8 cellular contexts compared by ENCODE assay signal in genomic region chrX:12974797-12975669, GRCh38. TPM values are rescaled to one million over a fixed set of nuclear protein-coding genes. Genes with fewer than 3 reads are reported as not detected.
A peak's percentile ranks its signal among the peaks of the same experiment; 100 is the strongest.
DNase-seq lines count a peak whose midpoint lies in the region; ATAC-seq and TF ChIP-seq lines count a peak whose summit lies in the region.

TMSB4X (plus strand) TSS chrX:12975110.

- peak; percentile 97 for TF ChIP-seq POLR2A in ovary (IDR thresholded peaks at IDR 0.05)

- TF ChIP-seq CTCF in HFF-Myc (IDR thresholded peaks at IDR 0.05; ENCODE audit: low read depth, low read length, missing control alignments), result no peak
- TF ChIP-seq CTCF in ovary (IDR thresholded peaks at IDR 0.05), result no peak
- TF ChIP-seq CTCF in tibial artery (IDR thresholded peaks at IDR 0.05), result peak in 1 of 2 experiments; percentile 8

- peaks cover 36% of the 10 kb centered on the region for H3K36me3 Mint-ChIP-seq in activated naive CD8-positive, alpha-beta T cell treated with anti-CD3 and anti-CD28 coated beads, Interleukin-2, amount 10 ng/mL, durations not matched to agents 7 days and 5 days

- intact Hi-C loops in head of caudate nucleus (cut with DNase I), result loop anchor here (10.0 kb wide), 2 partner anchors 120 to 510 kb away; no protein-coding TSS in a partner anchor
- intact Hi-C loops in ovary (cut with DNase I), result loop anchor here in 3 of 4 donors (5.0 to 10.0 kb wide), 4 partner anchors 120 to 512 kb away; no protein-coding TSS in a partner anchor
- intact Hi-C loops in tibial artery (cut with DNase I; ENCODE audit: low total_unique reads), result loop anchor here (5.0 to 10.0 kb wide), 3 partner anchors 120 to 512 kb away; no protein-coding TSS in a partner anchor

- no peak for TF ChIP-seq EP300 in ovary (IDR thresholded peaks at IDR 0.05)

- H3K9me3 Mint-ChIP-seq in activated naive CD8-positive, alpha-beta T cell treated with anti-CD3 and anti-CD28 coated beads, Interleukin-2, amount 10 ng/mL, durations not matched to agents 7 days and 5 days, result no peaks in the 10 kb centered on the region

- no peaks in the 10 kb centered on the region for H3K27me3 Mint-ChIP-seq in activated naive CD8-positive, alpha-beta T cell treated with anti-CD3 and anti-CD28 coated beads, Interleukin-2, amount 10 ng/mL, durations not matched to agents 7 days and 5 days

- H3K36me3 ChIP-seq in ovary (no peaks in the 10 kb centered on the region), tibial artery (no peaks in the 10 kb centered on the region)

- no peaks in the 10 kb centered on the region for H3K4me1 ChIP-seq in ovary (ENCODE audit: insufficient read depth)
- peaks cover 0 to 49% (median 3%) of the 10 kb centered on the region in 4 donors for H3K4me1 ChIP-seq in tibial artery

- H3K4me3 ChIP-seq in HFF-Myc (replicated peaks; ENCODE audit: low read depth, low read length), result peak within 1 kb of the TSS; percentile 85
- H3K4me3 ChIP-seq in ovary, result peak within 1 kb of the TSS; percentile 54
- H3K4me3 ChIP-seq in tibial artery, result peak within 1 kb of the TSS; percentile 86 to 87

- H3K27ac ChIP-seq in ovary (peak within 1 kb of the TSS; percentile 84 to 90), tibial artery (peak within 1 kb of the TSS; percentile 92 to 98)

- no peaks in the 10 kb centered on the region for H3K9me3 ChIP-seq in ovary
- H3K9me3 ChIP-seq in tibial artery, result no peaks in the 10 kb centered on the region

- peak; percentile 94 for DNase-seq in ELF-1 (ENCODE audit: low read depth, low spot score)
- no peak for DNase-seq in HFF-Myc (ENCODE audit: extremely low read depth, low read depth)
- peak; percentile 78 for DNase-seq in NCI-H1105 (lab: John Stamatoyannopoulos, UW)
- DNase-seq in SW480 (ENCODE audit: low spot score), result peak; percentile 89
- peak; percentile 86 for DNase-seq in activated naive CD8-positive, alpha-beta T cell treated with anti-CD3 and anti-CD28 coated beads, Interleukin-2, amount 10 ng/mL, durations not matched to agents 7 days and 5 days
- peak; percentile 81 to 95 (median 90) for DNase-seq in head of caudate nucleus
- DNase-seq in ovary, result peak; percentile 83 to 90 (median 88)
- DNase-seq in tibial artery, result peak; percentile 78 to 91

- ATAC-seq in activated naive CD8-positive, alpha-beta T cell treated with anti-CD3 and anti-CD28 coated beads, Interleukin-2, amount 10 ng/mL, durations not matched to agents 7 days and 5 days (ENCODE audit: low read depth), result peak; percentile 48

- WGBS in ovary, 3 donors, result 14 to 25% (median 22%) methylated on average over 60 of the region's 60 CpGs

- H3K27me3 ChIP-seq in ovary (no peaks in the 10 kb centered on the region), tibial artery (no peaks in the 10 kb centered on the region)

- peak within 1 kb of the TSS; percentile 97 for H3K4me3 Mint-ChIP-seq in activated naive CD8-positive, alpha-beta T cell treated with anti-CD3 and anti-CD28 coated beads, Interleukin-2, amount 10 ng/mL, durations not matched to agents 7 days and 5 days

- peaks cover 42% of the 10 kb centered on the region for H3K4me1 Mint-ChIP-seq in activated naive CD8-positive, alpha-beta T cell treated with anti-CD3 and anti-CD28 coated beads, Interleukin-2, amount 10 ng/mL, durations not matched to agents 7 days and 5 days

- peak within 1 kb of the TSS; percentile 98 for H3K27ac Mint-ChIP-seq in activated naive CD8-positive, alpha-beta T cell treated with anti-CD3 and anti-CD28 coated beads, Interleukin-2, amount 10 ng/mL, durations not matched to agents 7 days and 5 days

- POLR2A ChIA-PET in activated naive CD8-positive, alpha-beta T cell treated with anti-CD3 and anti-CD28 coated beads, Interleukin-2, amount 10 ng/mL, durations not matched to agents 7 days and 5 days (lab: Charles Lee), result interaction anchor here (0.6 to 20.9 kb wide), 11 partner anchors 10 to 760 kb away, joined by 3 to 942 read pairs (median 8); partner anchors contain the start of gene OFD1

RNA-seq across cellular contexts. Expression of gene TMSB4X, which starts in this region (rescaled TPM):
- 1,000 to 10,000 TPM; 8,001 to 8,464 TPM for total RNA-seq in activated naive CD8-positive, alpha-beta T cell treated with anti-CD3 and anti-CD28 coated beads, Interleukin-2, amount 10 ng/mL, durations not matched to agents 7 days and 5 days
- total RNA-seq in ovary, result 1,000 to 10,000 TPM; 1,993 to 2,559 (median 2,105) TPM
- 1,000 to 10,000 TPM; 3,725 to 5,006 TPM for polyA plus RNA-seq in ovary
